Comparison of ENCODE assay signal across 25 cellular contexts in genomic region chrX:65203545-65203944, GRCh38.
"Had no signal": no experiment of that assay in that cellular context is flagged by ENCODE, and none has a peak within 500 bp of the region (broad histone marks: within the 10 kb centered on the region; RNA-seq: fewer than 3 reads in every experiment).

No MANE protein-coding gene starts in this region.

- H3K27me3 ChIP-seq: adrenal gland, MG63, Peyer's patch, SJCRH30 had no signal

- H3K9me3 ChIP-seq: adrenal gland, MG63, Peyer's patch, SJCRH30 had no signal

- H3K27ac ChIP-seq: adrenal gland, Peyer's patch, RWPE1, SJCRH30, VCaP had no signal

- H3K4me3 ChIP-seq: adrenal gland, MG63, Peyer's patch, SJCRH30 had no signal

- H3K36me3 ChIP-seq: adrenal gland, MG63, Peyer's patch, SJCRH30 had no signal

- ATAC-seq: activated T-cell treated with anti-CD3 and anti-CD28 coated beads, Interleukin-2, amount 50 U/mL, for 72 hours had no signal

- DNase-seq: activated CD4-positive, alpha-beta memory T cell treated with anti-CD3 and anti-CD28 coated beads, Interleukin-2, amount 10 ng/mL, durations not matched to agents 7 days and 5 days; activated CD4-positive, alpha-beta T cell treated with anti-CD3 and anti-CD28 coated beads, Interleukin-2, amount 10 ng/mL, durations not matched to agents 7 days and 5 days; activated CD4-positive, CD25-positive, alpha-beta regulatory T cell; activated gamma-delta T cell treated with Interleukin-2 at 50 U/mL for 16 hours; activated naive CD4-positive, alpha-beta T cell treated with anti-CD3 and anti-CD28 coated beads, Interleukin-2, amount 10 ng/mL, durations not matched to agents 7 days and 5 days; activated naive CD8-positive, alpha-beta T cell treated with anti-CD3 and anti-CD28 coated beads, Interleukin-2, amount 10 ng/mL, durations not matched to agents 7 days and 5 days; activated T-cell treated with anti-CD3 and anti-CD28 coated beads for 4 hours; activated T-cell treated with anti-CD3 and anti-CD28 coated beads, Interleukin-2, amount 50 U/mL, for 72 hours; adrenal gland; anterior cingulate cortex; MG63; NCI-H1105 treated with DMSO at 0.1 percent for 48 hours; NCI-H1436 treated with DMSO at 0.1 percent for 48 hours; NCI-H187; NCI-H2081; NCI-H510A treated with DMSO at 0.1 percent for 48 hours; NCI-H69; NK-92 treated with Interleukin-12 subunit alpha and Interleukin-12 subunit beta, amount 100 ng/mL, for 24 hours; Right ventricle myocardium superior; SJCRH30; SK-N-SH; T-helper 1 cell had no signal

- H3K4me1 ChIP-seq: adrenal gland, Peyer's patch, SJCRH30 had no signal
